ENCODE assay signal across 19 cellular contexts in the genomic region with DNA sequence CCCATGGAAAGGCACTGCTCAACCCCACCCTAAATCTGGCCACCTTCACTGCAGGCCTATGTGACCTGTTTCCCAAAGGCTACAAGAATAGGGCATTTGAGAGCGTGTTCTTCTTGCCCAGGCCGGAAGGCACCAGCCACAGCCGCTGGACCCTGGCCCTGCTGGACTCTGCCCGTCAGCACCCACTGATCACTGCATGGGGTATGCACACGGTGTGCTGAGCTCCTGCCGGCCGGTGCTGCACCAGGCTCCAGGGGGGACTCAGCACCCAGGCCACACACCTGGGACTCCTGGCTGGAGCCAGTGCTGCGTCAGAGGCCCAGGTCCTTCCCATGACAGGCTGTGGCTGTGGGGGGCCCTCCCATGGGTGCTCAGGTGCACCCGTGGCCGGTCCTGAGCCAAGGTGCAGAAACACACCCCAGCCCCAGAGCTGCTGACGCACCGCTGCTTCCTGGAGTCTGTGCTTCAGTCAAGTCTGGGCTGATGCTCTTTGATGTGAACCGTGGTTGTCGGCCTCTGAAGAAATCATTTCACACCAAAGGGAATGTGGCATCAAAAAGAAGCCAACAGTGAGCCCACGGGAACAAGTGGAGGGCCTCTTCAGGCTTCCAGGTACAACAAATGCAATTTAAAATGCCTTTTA. TPM values are rescaled to one million over a fixed set of nuclear protein-coding genes. Genes with fewer than 3 reads are reported as not detected.
"Had no signal": no experiment of that assay in that cellular context is flagged by ENCODE, and none has a peak within 500 bp of the region (broad histone marks: within the 10 kb centered on the region; RNA-seq: fewer than 3 reads in every experiment).

No MANE protein-coding gene starts in this region.

- H3K9me3 ChIP-seq: esophagus muscularis mucosa, left lung, right lobe of liver had no signal

- ATAC-seq: activated CD8-positive, alpha-beta memory T cell treated with anti-CD3 and anti-CD28 coated beads, Interleukin-2, amount 10 ng/mL, durations not matched to agents 7 days and 5 days; left lung; SK-N-SH treated with all-trans-retinoic acid at 6 μM for 48 hours had no signal

- H3K27ac ChIP-seq: coronary artery, esophagus muscularis mucosa, left lung, right lobe of liver had no signal

- H3K4me1 ChIP-seq: right lobe of liver had no signal

- FAIRE-seq: urothelium cell line had no signal

- DNase-seq: activated CD4-positive, alpha-beta memory T cell treated with anti-CD3 and anti-CD28 coated beads for 36 hours; activated CD4-positive, alpha-beta T cell treated with anti-CD3 and anti-CD28 coated beads for 1 hour; activated CD8-positive, alpha-beta memory T cell treated with anti-CD3 and anti-CD28 coated beads, Interleukin-2, amount 10 ng/mL, durations not matched to agents 7 days and 5 days; activated naive CD4-positive, alpha-beta T cell treated with anti-CD3 and anti-CD28 coated beads, Interleukin-2, amount 50 U/mL, for 16 hours; caudate nucleus; islet precursor cell; left lung; nephron progenitor cell; right lobe of liver; stimulated activated CD4-positive, alpha-beta T cell treated with anti-CD3 and anti-CD28 coated beads, Interleukin-1b, Interleukin-23, amount 100 ng/mL, for 48 hours; T-helper 1 cell; T1000 had no signal

- H3K4me3 ChIP-seq: coronary artery, esophagus muscularis mucosa, left lung, right lobe of liver had no signal

- H3K36me3 ChIP-seq: esophagus muscularis mucosa, left lung, right lobe of liver had no signal

RNA-seq across cellular contexts. Expression of gene KCNG2, which starts 6.5 kb away (rescaled TPM):
- total RNA-seq: activated CD4-positive, alpha-beta memory T cell treated with anti-CD3 and anti-CD28 coated beads for 36 hours; activated CD8-positive, alpha-beta memory T cell treated with anti-CD3 and anti-CD28 coated beads, Interleukin-2, amount 10 ng/mL, durations not matched to agents 7 days and 5 days; activated T-helper 1 cell treated with anti-CD3 and anti-CD28 coated beads, Interleukin-12 subunit alpha, Interleukin-12 subunit beta, Interleukin-2, Interleukin-4 antibody, amounts not matched to agents 30 ng/mL and 10 ng/mL and 1 ng/mL, durations not matched to agents 14 hours and 24 hours and 36 hours; osteocyte; pulmonary artery endothelial cell; right lobe of liver had no signal
